In the genomic region with DNA sequence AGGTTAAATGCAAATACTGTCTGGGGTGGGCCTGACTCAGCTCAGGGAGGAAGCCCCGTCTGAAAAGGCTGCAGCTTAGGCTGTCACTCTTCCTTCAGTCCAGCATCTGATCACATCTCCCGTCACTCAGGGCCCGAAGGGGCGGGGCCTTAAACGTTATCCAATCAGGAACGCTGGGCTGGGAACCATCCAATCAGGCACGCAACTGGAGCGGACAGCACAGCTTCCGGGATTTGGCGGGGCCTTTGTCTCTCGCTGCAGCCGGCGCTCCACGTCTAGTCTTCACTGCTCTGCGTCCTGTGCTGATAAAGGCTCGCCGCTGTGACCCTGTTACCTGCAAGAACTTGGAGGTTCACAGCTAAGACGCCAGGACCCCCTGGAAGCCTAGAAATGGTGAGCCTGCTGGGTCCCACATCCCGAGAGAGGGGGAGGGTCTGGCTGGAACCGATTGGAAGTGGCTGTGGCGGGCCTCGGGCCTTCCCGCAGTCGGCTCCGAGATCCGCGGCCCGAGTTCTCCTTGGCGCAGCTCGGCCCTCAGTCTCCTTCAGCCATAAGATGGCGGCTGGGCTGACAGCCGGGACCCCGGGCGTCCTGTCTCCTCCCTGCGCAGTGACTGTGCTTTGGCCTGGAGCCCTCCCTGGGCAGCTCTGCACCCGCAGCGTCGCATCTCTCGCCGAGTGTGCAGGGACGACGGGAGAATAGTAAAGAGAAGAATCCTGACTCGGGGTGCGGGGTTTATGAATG, we compare ENCODE assay signal across 8 cellular contexts. TPM values are rescaled to one million over a fixed set of nuclear protein-coding genes. Genes with fewer than 3 reads are reported as not detected.
DNase-seq lines count a peak whose midpoint lies in the region; ATAC-seq and TF ChIP-seq lines count a peak whose summit lies in the region.

Gene ZNF92 (plus strand): TSS at position 248 of the 744 bp plus-strand sequence. CDS start 143 bp downstream, at position 391.

- peak within 1 kb of the TSS; percentile 81 to 95 for H3K4me3 ChIP-seq in duodenal mucosa (ENCODE audit: low read depth in 1 of 2, low read length in 2 of 2)
- peak within 1 kb of the TSS; percentile 84 to 93 (median 84) for H3K4me3 ChIP-seq in right lobe of liver

- H3K36me3 Mint-ChIP-seq in activated CD4-positive, alpha-beta memory T cell treated with anti-CD3 and anti-CD28 coated beads for 36 hours, result peaks cover 26% of the 10 kb centered on the region

- peak within 1 kb of the TSS; percentile 71 for H3K27ac ChIP-seq in duodenal mucosa (ENCODE audit: low read depth, low read length)
- H3K27ac ChIP-seq in right lobe of liver, result peak within 1 kb of the TSS in 2 of 3 donors; percentile 65 to 77

- H3K27me3 ChIP-seq in duodenal mucosa (ENCODE audit: control insufficient read depth in 1 of 2, insufficient read depth in 2 of 2, low read length in 2 of 2), result no peaks in the 10 kb centered on the region
- no peaks in the 10 kb centered on the region for H3K27me3 ChIP-seq in right lobe of liver

- H3K9me3 Mint-ChIP-seq in activated CD4-positive, alpha-beta memory T cell treated with anti-CD3 and anti-CD28 coated beads for 36 hours, result no peaks in the 10 kb centered on the region

- no peaks in the 10 kb centered on the region for H3K9me3 ChIP-seq in duodenal mucosa (ENCODE audit: control insufficient read depth in 1 of 2, low read length in 2 of 2)
- H3K9me3 ChIP-seq in right lobe of liver, result no peaks in the 10 kb centered on the region

- POLR2A ChIA-PET in activated CD4-positive, alpha-beta memory T cell treated with anti-CD3 and anti-CD28 coated beads for 36 hours (lab: Charles Lee), result interaction anchor here (0.6 to 1.7 kb wide), 4 partner anchors 10 to 377 kb away, joined by 3 to 9 read pairs (median 3); no protein-coding TSS in a partner anchor

- H3K4me1 ChIP-seq in duodenal mucosa (ENCODE audit: control insufficient read depth in 1 of 2, insufficient read depth in 2 of 2, low read length in 2 of 2), result peaks cover 7 to 11% of the 10 kb centered on the region in 2 donors
- peaks cover 0 to 21% (median 0%) of the 10 kb centered on the region in 4 donors for H3K4me1 ChIP-seq in right lobe of liver

- H3K27ac Mint-ChIP-seq in activated CD4-positive, alpha-beta memory T cell treated with anti-CD3 and anti-CD28 coated beads for 36 hours, result peak within 1 kb of the TSS; percentile 88

- H3K36me3 ChIP-seq in duodenal mucosa (ENCODE audit: control insufficient read depth in 1 of 2, insufficient read depth in 2 of 2, low read length in 2 of 2) (no peaks in the 10 kb centered on the region), right lobe of liver (no peaks in the 10 kb centered on the region)

- H3K27me3 Mint-ChIP-seq in activated CD4-positive, alpha-beta memory T cell treated with anti-CD3 and anti-CD28 coated beads for 36 hours, result no peaks in the 10 kb centered on the region

- TF ChIP-seq POLR2A in right lobe of liver (IDR thresholded peaks at IDR 0.05), result peak; percentile 94

- peaks cover 30% of the 10 kb centered on the region for H3K4me1 Mint-ChIP-seq in activated CD4-positive, alpha-beta memory T cell treated with anti-CD3 and anti-CD28 coated beads for 36 hours (ENCODE audit: low read depth)

- intact Hi-C loops in activated CD4-positive, alpha-beta memory T cell treated with anti-CD3 and anti-CD28 coated beads for 36 hours (cut with micrococcal nuclease), result loop anchor here (2.0 to 10.0 kb wide), 7 partner anchors 293 to 1059 kb away; partner anchors contain the start of genes ERV3-1, ZNF138, ZNF273 and ZNF680
- intact Hi-C loops in right lobe of liver (cut with DNase I), result no loop called here

- peak within 1 kb of the TSS; percentile 80 to 97 for H3K9ac ChIP-seq in duodenal mucosa (ENCODE audit: low read depth in 1 of 2, low read length in 2 of 2)

- CTCF ChIA-PET in activated CD4-positive, alpha-beta memory T cell treated with anti-CD3 and anti-CD28 coated beads for 36 hours (lab: Charles Lee), result interaction anchor here (0.7 kb wide), 1 partner anchor 41 kb away, joined by 3 read pairs; no protein-coding TSS in a partner anchor

- 0% methylated on average over 13 of the region's 44 CpGs for WGBS in right lobe of liver (ENCODE audit: insufficient coverage, low coverage, low lambda C conversion rate, missing lambda C conversion rate)

- peak within 1 kb of the TSS; percentile 95 for H3K4me3 Mint-ChIP-seq in activated CD4-positive, alpha-beta memory T cell treated with anti-CD3 and anti-CD28 coated beads for 36 hours

- no peak for TF ChIP-seq CTCF in right lobe of liver (IDR thresholded peaks at IDR 0.05)

- DNase-seq in CD1c-positive myeloid dendritic cell (ENCODE audit: extremely low spot score) (peak; percentile 98), NCI-H82 treated with DMSO at 0.1 percent for 48 hours (lab: John Stamatoyannopoulos, UW; ENCODE audit: unreplicated experiment) (peak; percentile 93), right lobe of liver (peak; percentile 97 to 98 (median 97))
- DNase-seq in activated CD4-positive, alpha-beta memory T cell treated with anti-CD3 and anti-CD28 coated beads for 36 hours, result peak; percentile 98
- peak; percentile 90 to 93 for DNase-seq in stimulated activated CD4-positive, alpha-beta T cell treated with anti-CD3 and anti-CD28 coated beads, Interleukin-4, amount 100 ng/mL, for 4 hours

- peak; percentile 98 for ATAC-seq in GM19438 (IDR thresholded peaks at IDR 0.05; ENCODE audit: low read depth, unreplicated experiment)
- ATAC-seq in HG03575 (IDR thresholded peaks at IDR 0.05; ENCODE audit: extremely low read depth, insufficient number of reproducible peaks, low FRiP score, unreplicated experiment), result peak; percentile 100
- ATAC-seq in right lobe of liver, result peak; percentile 97 to 99 (median 98)

RNA-seq across cellular contexts. Expression of gene ZNF92, which starts in this region (rescaled TPM):
- 10 to 100 TPM; 12.9 to 13.9 TPM for total RNA-seq in activated CD4-positive, alpha-beta memory T cell treated with anti-CD3 and anti-CD28 coated beads for 36 hours
- 1 to 10 TPM; 1.9 to 4.5 (median 2.4) TPM for total RNA-seq in right lobe of liver

Comparison
In these comparisons a context has a peak if more than half of its experiments do, and no peak if none do; other contexts are left out.
1. Peak in every context shown above with its lines: DNase-seq, ATAC-seq, H3K4me3 ChIP-seq and H3K27ac ChIP-seq.